Comparison of ENCODE assay signal across 13 cellular contexts in genomic region chr16:87836844-87837581, GRCh38. TPM values are rescaled to one million over a fixed set of nuclear protein-coding genes. Genes with fewer than 3 reads are reported as not detected.
DNase-seq lines count a peak whose midpoint lies in the region; ATAC-seq, FAIRE-seq and TF ChIP-seq lines count a peak whose summit lies in the region.
"Had no signal": no experiment of that assay in that cellular context is flagged by ENCODE, and none has a peak within 500 bp of the region (broad histone marks: within the 10 kb centered on the region; RNA-seq: fewer than 3 reads in every experiment).

No MANE protein-coding gene starts in this region.

- H3K36me3 ChIP-seq in bronchial epithelial cell (ENCODE audit: control insufficient read depth, insufficient read depth, low read length) = peaks cover 85% of the 10 kb centered on the region
- peaks cover 4% of the 10 kb centered on the region for H3K36me3 ChIP-seq in left ventricle myocardium inferior
- H3K36me3 ChIP-seq in skeletal muscle satellite cell (ENCODE audit: insufficient read depth, low read length) = peaks cover 71% of the 10 kb centered on the region
- peaks cover 0 to 79% (median 4%) of the 10 kb centered on the region in 3 experiments for H3K36me3 ChIP-seq in naive thymus-derived CD4-positive, alpha-beta T cell (ENCODE audit: control insufficient read depth in 2 of 3, insufficient read depth in 3 of 3, low read length in 3 of 3)

- peak overlapping the region; percentile 70 for H3K27ac ChIP-seq in left ventricle myocardium inferior (replicated peaks)
- no peak overlapping the region for H3K27ac ChIP-seq in naive thymus-derived CD4-positive, alpha-beta T cell (ENCODE audit: low read depth, low read length)
- H3K27ac ChIP-seq: upper lobe of left lung had no signal

- peak; percentile 62 for FAIRE-seq in bronchial epithelial cell (lab: Jason Lieb, UNC)

- H3K9me3 Mint-ChIP-seq in activated T-cell treated with anti-CD3 and anti-CD28 coated beads, Interleukin-2, amount 50 U/mL, for 24 hours = no peaks in the 10 kb centered on the region
- no peaks in the 10 kb centered on the region for H3K9me3 Mint-ChIP-seq in activated T-cell treated with anti-CD3 and anti-CD28 coated beads, Interleukin-2, amount 50 U/mL, for 72 hours
- H3K9me3 Mint-ChIP-seq in naive thymus-derived CD4-positive, alpha-beta T cell = no peaks in the 10 kb centered on the region

- no peaks in the 10 kb centered on the region for H3K27me3 ChIP-seq in bronchial epithelial cell (ENCODE audit: control insufficient read depth, insufficient read depth, low read length)
- H3K27me3 ChIP-seq in left ventricle myocardium inferior (ENCODE audit: low read depth) = no peaks in the 10 kb centered on the region
- H3K27me3 ChIP-seq in skeletal muscle satellite cell (ENCODE audit: control insufficient read depth, insufficient read depth, low read length) = no peaks in the 10 kb centered on the region
- H3K27me3 ChIP-seq in naive thymus-derived CD4-positive, alpha-beta T cell (ENCODE audit: control insufficient read depth in 2 of 2, insufficient read depth in 2 of 2, low read length in 2 of 2) = no peaks in the 10 kb centered on the region
- H3K27me3 ChIP-seq: upper lobe of left lung had no signal

- H3K4me2 ChIP-seq in skeletal muscle satellite cell (ENCODE audit: low read length) = peak overlapping the region; percentile 28

- no peak for TF ChIP-seq CTCF in bronchial epithelial cell (IDR thresholded peaks at IDR 0.05; ENCODE audit: insufficient read depth, low read length, severe bottlenecking)
- TF ChIP-seq CTCF in left ventricle myocardium inferior (IDR thresholded peaks at IDR 0.05; ENCODE audit: borderline replicate concordance) = no peak

- DNase-seq in activated T-cell treated with anti-CD3 and anti-CD28 coated beads, Interleukin-2, amount 50 U/mL, for 24 hours = no peak
- no peak for DNase-seq in activated T-cell treated with anti-CD3 and anti-CD28 coated beads, Interleukin-2, amount 50 U/mL, for 72 hours
- DNase-seq in bronchial epithelial cell (ENCODE audit: low read depth) (no peak), left ventricle myocardium inferior (peak; percentile 50), SIG-M5 treated with dmso at 0.1 percent for 504 hours (lab: John Stamatoyannopoulos, UW; ENCODE audit: unreplicated experiment) (no peak), NOMO-1 (lab: John Stamatoyannopoulos, UW; ENCODE audit: unreplicated experiment in 2 of 2) (no peak)
- DNase-seq in naive thymus-derived CD4-positive, alpha-beta T cell = no peak
- DNase-seq: activated naive CD4-positive, alpha-beta T cell; NCI-H1417 treated with DMSO at 0.1 percent for 48 hours had no signal

- H3K9me3 ChIP-seq in left ventricle myocardium inferior (replicated peaks) = no peaks in the 10 kb centered on the region
- no peaks in the 10 kb centered on the region for H3K9me3 ChIP-seq in skeletal muscle satellite cell (replicated peaks; ENCODE audit: low read length)
- H3K9me3 ChIP-seq in naive thymus-derived CD4-positive, alpha-beta T cell (ENCODE audit: control insufficient read depth in 2 of 3, low read length in 3 of 3) = no peaks in the 10 kb centered on the region
- H3K9me3 ChIP-seq: upper lobe of left lung had no signal

- intact Hi-C loops in left ventricle myocardium inferior (cut with micrococcal nuclease) = no loop called here
- intact Hi-C loops in naive thymus-derived CD4-positive, alpha-beta T cell (cut with micrococcal nuclease) = no loop called here

- CTCF ChIA-PET in naive thymus-derived CD4-positive, alpha-beta T cell (lab: Charles Lee) = interaction anchor here (1.2 kb wide), 1 partner anchor 13 kb away, joined by 4 read pairs; no protein-coding TSS in a partner anchor

- peaks cover 20% of the 10 kb centered on the region for H3K4me1 ChIP-seq in left ventricle myocardium inferior
- peaks cover 5% of the 10 kb centered on the region for H3K4me1 ChIP-seq in skeletal muscle satellite cell (ENCODE audit: control insufficient read depth, insufficient read depth, low read length)
- H3K4me1 ChIP-seq in naive thymus-derived CD4-positive, alpha-beta T cell (ENCODE audit: control insufficient read depth in 2 of 2, insufficient read depth in 2 of 2, low read length in 2 of 2) = no peaks in the 10 kb centered on the region

- no peak for ATAC-seq in activated T-cell treated with anti-CD3 and anti-CD28 coated beads, Interleukin-2, amount 50 U/mL, for 72 hours (replicated peaks in 1 of 2)
- ATAC-seq in naive thymus-derived CD4-positive, alpha-beta T cell = no peak
- ATAC-seq: SK-N-SH treated with all-trans-retinoic acid at 6 μM for 48 hours had no signal

- H3K9ac ChIP-seq in skeletal muscle satellite cell (ENCODE audit: low read depth, low read length) = no peak overlapping the region

- peak overlapping the region; percentile 77 for H3K27ac Mint-ChIP-seq in activated T-cell treated with anti-CD3 and anti-CD28 coated beads, Interleukin-2, amount 50 U/mL, for 24 hours
- no peak overlapping the region for H3K27ac Mint-ChIP-seq in activated T-cell treated with anti-CD3 and anti-CD28 coated beads, Interleukin-2, amount 50 U/mL, for 72 hours
- H3K27ac Mint-ChIP-seq in naive thymus-derived CD4-positive, alpha-beta T cell = peak overlapping the region in 1 of 9 donors; percentile 52

- no peaks in the 10 kb centered on the region for H3K27me3 Mint-ChIP-seq in activated T-cell treated with anti-CD3 and anti-CD28 coated beads, Interleukin-2, amount 50 U/mL, for 24 hours
- H3K27me3 Mint-ChIP-seq in activated T-cell treated with anti-CD3 and anti-CD28 coated beads, Interleukin-2, amount 50 U/mL, for 72 hours (ENCODE audit: low read depth) = no peaks in the 10 kb centered on the region
- H3K27me3 Mint-ChIP-seq in naive thymus-derived CD4-positive, alpha-beta T cell = no peaks in the 10 kb centered on the region

- no peak overlapping the region for H3K4me3 ChIP-seq in bronchial epithelial cell (ENCODE audit: low read depth, low read length)
- peak overlapping the region; percentile 6 for H3K4me3 ChIP-seq in left ventricle myocardium inferior
- no peak overlapping the region for H3K4me3 ChIP-seq in skeletal muscle satellite cell (ENCODE audit: low read length)
- H3K4me3 ChIP-seq in naive thymus-derived CD4-positive, alpha-beta T cell (ENCODE audit: low read length) = no peak overlapping the region
- H3K4me3 ChIP-seq: skin epidermis, upper lobe of left lung had no signal

- POLR2A ChIA-PET in naive thymus-derived CD4-positive, alpha-beta T cell (lab: Charles Lee) = interaction anchor here (0.8 kb wide), 1 partner anchor 61 kb away, joined by 3 read pairs; no protein-coding TSS in a partner anchor

- H3K4me3 Mint-ChIP-seq in activated T-cell treated with anti-CD3 and anti-CD28 coated beads, Interleukin-2, amount 50 U/mL, for 24 hours = no peak overlapping the region
- no peak overlapping the region for H3K4me3 Mint-ChIP-seq in activated T-cell treated with anti-CD3 and anti-CD28 coated beads, Interleukin-2, amount 50 U/mL, for 72 hours
- H3K4me3 Mint-ChIP-seq in naive thymus-derived CD4-positive, alpha-beta T cell = no peak overlapping the region

- H3K36me3 Mint-ChIP-seq in activated T-cell treated with anti-CD3 and anti-CD28 coated beads, Interleukin-2, amount 50 U/mL, for 24 hours (ENCODE audit: low read depth) = peaks cover 98% of the 10 kb centered on the region
- H3K36me3 Mint-ChIP-seq in activated T-cell treated with anti-CD3 and anti-CD28 coated beads, Interleukin-2, amount 50 U/mL, for 72 hours (ENCODE audit: insufficient read depth in 2 of 2) = peaks cover 10 to 20% of the 10 kb centered on the region in 2 donors
- H3K36me3 Mint-ChIP-seq in naive thymus-derived CD4-positive, alpha-beta T cell = peaks cover 0 to 14% (median 6%) of the 10 kb centered on the region in 5 donors

- no peaks in the 10 kb centered on the region for H3K4me1 Mint-ChIP-seq in activated T-cell treated with anti-CD3 and anti-CD28 coated beads, Interleukin-2, amount 50 U/mL, for 24 hours (ENCODE audit: low read depth)
- no peaks in the 10 kb centered on the region for H3K4me1 Mint-ChIP-seq in activated T-cell treated with anti-CD3 and anti-CD28 coated beads, Interleukin-2, amount 50 U/mL, for 72 hours (ENCODE audit: low read depth)
- peaks cover 0 to 12% (median under 1%) of the 10 kb centered on the region in 7 donors for H3K4me1 Mint-ChIP-seq in naive thymus-derived CD4-positive, alpha-beta T cell

RNA-seq across cellular contexts. Expression of gene SLC7A5, which starts 32.3 kb away (rescaled TPM):
- 100 to 1,000 TPM; 463 to 508 TPM for total RNA-seq in activated T-cell treated with anti-CD3 and anti-CD28 coated beads, Interleukin-2, amount 50 U/mL, for 72 hours
- total RNA-seq in bronchial epithelial cell (169 and 243 TPM in 2 replicates), left ventricle myocardium inferior (4.6 TPM)
- 33.2 and 37.4 TPM in 2 replicates for total RNA-seq in skeletal muscle satellite cell (2012; rRNA removed)
- total RNA-seq in naive thymus-derived CD4-positive, alpha-beta T cell = 100 to 1,000 TPM in 1 of 5 experiments, 10 to 100 TPM in 2, 1 to 10 TPM in 2; 6.0 to 113 (median 29.3) TPM
- polyA plus RNA-seq in naive thymus-derived CD4-positive, alpha-beta T cell = 1 to 10 TPM; 3.3 to 3.4 TPM
